Comparison of ENCODE assay signal across 8 cellular contexts in genomic region chr1:10694274-10694632, GRCh38.
A peak's percentile ranks its signal among the peaks of the same experiment; 100 is the strongest.
DNase-seq lines count a peak whose midpoint lies in the region; ATAC-seq and TF ChIP-seq lines count a peak whose summit lies in the region.

No MANE protein-coding gene starts in this region.

- ATAC-seq in HG03097 (IDR thresholded peaks at IDR 0.05; ENCODE audit: low FRiP score, unreplicated experiment) = no peak

- no peak for TF ChIP-seq CTCF in retinal pigment epithelial cell (conservative IDR thresholded peaks at IDR 0.05; ENCODE audit: low read depth, low read length)

- peaks cover 16% of the 10 kb centered on the region for H3K27me3 ChIP-seq in H7 (ENCODE audit: control insufficient read depth, insufficient read depth, low read length)

- DNase-seq in GF-D8 (lab: John Stamatoyannopoulos, UW) = peak; percentile 22
- DNase-seq in H7 = no peak
- peak; percentile 63 for DNase-seq in NCI-H1092 treated with DMSO at 0.1 percent for 48 hours (lab: John Stamatoyannopoulos, UW)
- DNase-seq in activated T-helper 1 cell treated with Interleukin-2 at 50 U/mL for 16 hours (ENCODE audit: low read depth) = peak; percentile 49
- peak; percentile 88 for DNase-seq in germinal center (ENCODE audit: low spot score)
- DNase-seq in retinal pigment epithelial cell (ENCODE audit: low read depth) = no peak
- DNase-seq in SKM-1 (lab: John Stamatoyannopoulos, UW; ENCODE audit: unreplicated experiment) = no peak

- no peaks in the 10 kb centered on the region for H3K36me3 ChIP-seq in H7 (replicated peaks; ENCODE audit: control insufficient read depth, insufficient read depth, low read length)

- H3K4me3 ChIP-seq in H7 (ENCODE audit: insufficient read depth, low read depth, low read length) = peak overlapping the region; percentile 46
- peak overlapping the region; percentile 55 for H3K4me3 ChIP-seq in retinal pigment epithelial cell (ENCODE audit: low read length)

Comparison
In these comparisons a context has a peak if more than half of its experiments do, and no peak if none do; other contexts are left out.
1. DNase-seq: peak in GF-D8 (single experiment), NCI-H1092 treated with DMSO at 0.1 percent for 48 hours (single experiment), activated T-helper 1 cell treated with Interleukin-2 at 50 U/mL for 16 hours (single experiment) and germinal center (single experiment); none in H7 (single experiment), retinal pigment epithelial cell (single experiment) and SKM-1 (single experiment).